In genomic region chr5:75057551-75057950, GRCh38 we compare ENCODE assay signal across 17 cellular contexts. TPM values are rescaled to one million over a fixed set of nuclear protein-coding genes. Genes with fewer than 3 reads are reported as not detected.
DNase-seq lines count a peak whose midpoint lies in the region; ATAC-seq, FAIRE-seq and TF ChIP-seq lines count a peak whose summit lies in the region.
"Had no signal": no experiment of that assay in that cellular context is flagged by ENCODE, and none has a peak within 500 bp of the region (broad histone marks: within the 10 kb centered on the region; RNA-seq: fewer than 3 reads in every experiment).

No MANE protein-coding gene starts in this region.

- in situ Hi-C loops in GM23248 (cut with MboI) = no loop called here

- H3K27ac Mint-ChIP-seq in CD8-positive, alpha-beta T cell = peak overlapping the region; percentile 91
- peak overlapping the region; percentile 29 for H3K27ac Mint-ChIP-seq in WTC11

- H3K9me3 Mint-ChIP-seq in CD8-positive, alpha-beta T cell = no peaks in the 10 kb centered on the region
- H3K9me3 Mint-ChIP-seq in WTC11 = no peaks in the 10 kb centered on the region

- no peaks in the 10 kb centered on the region for H3K27me3 ChIP-seq in CD8-positive, alpha-beta T cell (ENCODE audit: insufficient read depth, low read length)
- no peaks in the 10 kb centered on the region for H3K27me3 ChIP-seq in GM23248 (replicated peaks; ENCODE audit: insufficient read depth)
- no peaks in the 10 kb centered on the region for H3K27me3 ChIP-seq in keratinocyte (ENCODE audit: control insufficient read depth, extremely low read depth, insufficient read depth, low read length)
- H3K27me3 ChIP-seq in prostate gland (replicated peaks; ENCODE audit: insufficient read depth) = no peaks in the 10 kb centered on the region
- H3K27me3 ChIP-seq: thyroid gland had no signal

- no peak overlapping the region for H3K4me3 ChIP-seq in CD8-positive, alpha-beta T cell (ENCODE audit: low read depth, low read length)
- H3K4me3 ChIP-seq in GM23248 (no peak overlapping the region), keratinocyte (ENCODE audit: control insufficient read depth in 2 of 3, extremely low read depth in 1 of 3, insufficient read depth in 2 of 3, low read depth in 1 of 3, low read length in 3 of 3) (no peak overlapping the region), prostate gland (no peak overlapping the region)
- H3K4me3 ChIP-seq: thyroid gland had no signal

- H3K36me3 ChIP-seq in CD8-positive, alpha-beta T cell (ENCODE audit: insufficient read depth, low read length) = no peaks in the 10 kb centered on the region
- H3K36me3 ChIP-seq in GM23248 (ENCODE audit: low read depth) (no peaks in the 10 kb centered on the region), keratinocyte (ENCODE audit: control insufficient read depth in 2 of 2, extremely low read depth in 1 of 2, insufficient read depth in 2 of 2, low read length in 2 of 2) (no peaks in the 10 kb centered on the region), prostate gland (no peaks in the 10 kb centered on the region)
- H3K36me3 ChIP-seq: thyroid gland had no signal

- H3F3A ChIP-seq in GM23248 (ENCODE audit: insufficient read depth) = peaks cover 13% of the 10 kb centered on the region; the same call in 1 of the 2 replicates

- H3K9me1 ChIP-seq in keratinocyte (ENCODE audit: control insufficient read depth, extremely low read depth, insufficient read depth, low read length) = no peaks in the 10 kb centered on the region

- CTCF ChIA-PET in CD8-positive, alpha-beta T cell (lab: Charles Lee) = interaction anchor here (1.5 to 2.6 kb wide), 3 partner anchors 19 to 179 kb away, joined by 3 to 18 read pairs (median 7); partner anchors contain the start of gene ANKRD31
- CTCF ChIA-PET in WTC11 (lab: Charles Lee) = interaction anchor here (2.2 to 3.5 kb wide), 2 partner anchors 7 to 279 kb away, joined by 5 to 14 read pairs; partner anchors contain the start of gene HMGCR

- H3K9me3 ChIP-seq in CD8-positive, alpha-beta T cell (ENCODE audit: low read length) = no peaks in the 10 kb centered on the region
- H3K9me3 ChIP-seq in GM23248 (ENCODE audit: low read depth) = no peaks in the 10 kb centered on the region
- H3K9me3 ChIP-seq in keratinocyte (ENCODE audit: control insufficient read depth, low read depth, low read length) = no peaks in the 10 kb centered on the region
- H3K9me3 ChIP-seq in prostate gland = no peaks in the 10 kb centered on the region
- H3K9me3 ChIP-seq: thyroid gland had no signal

- DNase-seq in CD8-positive, alpha-beta T cell = no peak
- DNase-seq in GM23248 = peak; percentile 9
- no peak for DNase-seq in WTC11 (ENCODE audit: low spot score)
- DNase-seq in keratinocyte (ENCODE audit: low read depth, low spot score) = no peak
- no peak for DNase-seq in islet precursor cell
- no peak for DNase-seq in prostate gland (ENCODE audit: low spot score)
- DNase-seq: activated CD8-positive, alpha-beta memory T cell treated with anti-CD3 and anti-CD28 coated beads for 24 hours; activated effector memory CD4-positive, alpha-beta T cell treated with Interleukin-2 at 50 U/mL for 16 hours; left ventricle myocardium superior; NCI-H1105; NCI-H2081 treated with DMSO at 0.1 percent for 48 hours; NCI-H524 treated with DMSO at 0.1 percent for 48 hours; right cardiac atrium; stimulated activated CD4-positive, alpha-beta T cell treated with anti-CD3 and anti-CD28 coated beads, Interleukin-15, amount 100 ng/mL, for 24 hours; thyroid gland had no signal

- intact Hi-C loops in CD8-positive, alpha-beta T cell (cut with DNase I, micrococcal nuclease) = loop anchor here (10.0 kb wide), 5 partner anchors 193 to 1487 kb away; partner anchors contain the start of genes CERT1 (in 2 of the 2), POLK (in 2 of the 2), FAM169A (in 1 of the 2) and IQGAP2 (in 1 of the 2)
- intact Hi-C loops in prostate gland (cut with DNase I) = no loop called here

- no peak for TF ChIP-seq CTCF in CD8-positive, alpha-beta T cell (IDR thresholded peaks at IDR 0.05)
- TF ChIP-seq CTCF in WTC11 (IDR thresholded peaks at IDR 0.05) = no peak
- no peak for TF ChIP-seq CTCF in keratinocyte (optimal IDR thresholded peaks at IDR 0.05 in 1 of 3, IDR thresholded peaks at IDR 0.05 in 1 of 3, conservative IDR thresholded peaks at IDR 0.05 in 1 of 3; ENCODE audit: extremely low read depth in 1 of 3, insufficient read depth in 2 of 3, low read length in 3 of 3)
- TF ChIP-seq CTCF in prostate gland (IDR thresholded peaks at IDR 0.05) = no peak

- 62 to 68% methylated on average over 2 of the region's 2 CpGs for WGBS in GM23248 (ENCODE audit: low coverage in 1 of 2, low lambda C conversion rate in 2 of 2, missing lambda C conversion rate in 2 of 2), 2 experiments
- WGBS in prostate gland = 14% methylated on average over 2 of the region's 2 CpGs

- POLR2A ChIA-PET in CD8-positive, alpha-beta T cell (lab: Charles Lee) = interaction anchor here (1.0 to 12.6 kb wide), 2 partner anchors 13 to 180 kb away, joined by 4 to 155 read pairs; partner anchors contain the start of gene ANKRD31
- POLR2A ChIA-PET in WTC11 (lab: Charles Lee) = interaction anchor here (1.4 kb wide), 1 partner anchor 279 kb away, joined by 3 read pairs; the partner anchor contains the start of gene HMGCR

- peak overlapping the region; percentile 64 for H3K4me3 Mint-ChIP-seq in CD8-positive, alpha-beta T cell
- no peak overlapping the region for H3K4me3 Mint-ChIP-seq in WTC11

- H4K20me1 ChIP-seq in GM23248 (ENCODE audit: insufficient read depth) = no peaks in the 10 kb centered on the region
- H4K20me1 ChIP-seq in keratinocyte (ENCODE audit: control insufficient read depth, extremely low read depth, insufficient read depth, low read length) = no peaks in the 10 kb centered on the region

- H2AFZ ChIP-seq in GM23248 = no peak overlapping the region
- peak overlapping the region; percentile 24 for H2AFZ ChIP-seq in keratinocyte (ENCODE audit: control insufficient read depth, low read length)

- H3K27ac ChIP-seq in CD8-positive, alpha-beta T cell (ENCODE audit: low read depth, low read length) = peak overlapping the region; percentile 32
- H3K27ac ChIP-seq in GM23248 = no peak overlapping the region
- no peak overlapping the region for H3K27ac ChIP-seq in keratinocyte (ENCODE audit: control insufficient read depth, insufficient read depth, low read length)
- H3K27ac ChIP-seq in prostate gland = no peak overlapping the region
- H3K27ac ChIP-seq: thyroid gland had no signal

- H3K9ac ChIP-seq in GM23248 = no peak overlapping the region
- H3K9ac ChIP-seq in keratinocyte (ENCODE audit: control insufficient read depth, extremely low read depth, insufficient read depth, low read length) = no peak overlapping the region

- H3K4me2 ChIP-seq in GM23248 (ENCODE audit: unreplicated experiment) (no peak overlapping the region), keratinocyte (ENCODE audit: control insufficient read depth, extremely low read depth, insufficient read depth, low read depth, low read length) (no peak overlapping the region)

- dilution Hi-C loops in keratinocyte (cut with MboI; ENCODE audit: extremely low pct_ligation_motif_present, low sequenced_read_pairs) = no loop called here

- peaks cover 6% of the 10 kb centered on the region for H3K36me3 Mint-ChIP-seq in CD8-positive, alpha-beta T cell
- no peaks in the 10 kb centered on the region for H3K36me3 Mint-ChIP-seq in WTC11

- peaks cover 85% of the 10 kb centered on the region for H3K4me1 Mint-ChIP-seq in CD8-positive, alpha-beta T cell (ENCODE audit: low read depth)
- H3K4me1 Mint-ChIP-seq in WTC11 = peaks cover 30% of the 10 kb centered on the region

- H3K79me2 ChIP-seq in GM23248 (ENCODE audit: insufficient read depth) (no peaks in the 10 kb centered on the region), keratinocyte (ENCODE audit: control insufficient read depth, insufficient read depth, low read length) (no peaks in the 10 kb centered on the region)

- H3K4me1 ChIP-seq in CD8-positive, alpha-beta T cell (ENCODE audit: insufficient read depth, low read length) = peaks cover 83% of the 10 kb centered on the region
- peaks cover 8% of the 10 kb centered on the region for H3K4me1 ChIP-seq in GM23248 (ENCODE audit: insufficient read depth)
- H3K4me1 ChIP-seq in keratinocyte (ENCODE audit: control insufficient read depth, extremely low read depth, insufficient read depth, low read length) = peaks cover 10% of the 10 kb centered on the region
- peaks cover 3% of the 10 kb centered on the region for H3K4me1 ChIP-seq in prostate gland (replicated peaks)

- FAIRE-seq in keratinocyte (lab: Jason Lieb, UNC) = peak; percentile 68

- no peaks in the 10 kb centered on the region for H3K27me3 Mint-ChIP-seq in CD8-positive, alpha-beta T cell (ENCODE audit: low read depth)
- peaks cover 21% of the 10 kb centered on the region for H3K27me3 Mint-ChIP-seq in WTC11 (ENCODE audit: low read depth)

- no peak for ATAC-seq in CD8-positive, alpha-beta T cell
- ATAC-seq in WTC11 = no peak
- no peak for ATAC-seq in GM21825 (IDR thresholded peaks at IDR 0.05; ENCODE audit: unreplicated experiment)
- ATAC-seq: left ventricle myocardium superior, right cardiac atrium had no signal

- no peaks in the 10 kb centered on the region for H3K9me2 ChIP-seq in GM23248 (ENCODE audit: insufficient read depth)

- no peak for TF ChIP-seq POLR2A in prostate gland (IDR thresholded peaks at IDR 0.05)

TF ChIP-seq in WTC11, 78 proteins besides CTCF, POLR2A, EP300 and RAD21 (continues in another document):
- TF ChIP-seq SP1 (CRISPR knock-in tag; conservative IDR thresholded peaks at IDR 0.05) (no peak), SOX15 (CRISPR knock-in tag; IDR thresholded peaks at IDR 0.05) (no peak), ZNF232 (CRISPR knock-in tag; IDR thresholded peaks at IDR 0.05) (no peak), ESRRA (CRISPR knock-in tag; IDR thresholded peaks at IDR 0.05; ENCODE audit: borderline replicate concordance) (no peak)

RNA-seq across cellular contexts. Expression of gene GCNT4, which starts 5.2 kb away (rescaled TPM):
- 1 to 10 TPM; 6.4 to 6.8 TPM for total RNA-seq in CD8-positive, alpha-beta T cell
- total RNA-seq in GM23248 (2014; rRNA removed; shearing (Covaris generic)) = 1.4 and 2.8 TPM in 2 replicates
- 1.7 and 1.8 TPM in 2 replicates for polyA plus RNA-seq in GM23248 (2016; fragmentation: Nextera tagmentation; extraction: Ambion mirVana)
- 0.71 to 1.8 TPM (median 0.80 TPM) in 3 replicates for total RNA-seq in WTC11 (2021)
- polyA plus RNA-seq in keratinocyte = 1.1 to 3.5 TPM (median 3.2 TPM) in 3 replicates
- polyA plus RNA-seq in keratinocyte (2011; ENCODE audit: low read depth) = 3.1 TPM
- polyA plus RNA-seq in keratinocyte (2011; cell fraction: cytosol; rRNA removed) = 1.1 and 2.4 TPM in 2 replicates
- polyA plus RNA-seq in keratinocyte (2011; cell fraction: nucleus; rRNA removed) = 4.5 and 5.9 TPM in 2 replicates
- 1.4 and 7.2 TPM in 2 replicates for polyA plus RNA-seq in keratinocyte (2012; ENCODE audit: low replicate concordance)
- 0.52 to 5.2 TPM (median 4.4 TPM) in 3 replicates for polyA minus RNA-seq in keratinocyte
- 1.3 TPM for polyA minus RNA-seq in keratinocyte (2011; cell fraction: cytosol; rRNA and poly(A)+ RNA removed)
- 4.5 and 9.2 TPM in 2 replicates for polyA minus RNA-seq in keratinocyte (2011; cell fraction: nucleus; rRNA and poly(A)+ RNA removed)
- 1 to 10 TPM; 1.3 to 1.4 TPM for total RNA-seq in prostate gland
- total RNA-seq: HT1080 had no signal
